Comparison of ENCODE assay signal across 1 cellular context in genomic region chr5:111345731-111346130, GRCh38.
TF ChIP-seq lines count a peak whose summit lies in the region.

No MANE protein-coding gene starts in this region.

TF ChIP-seq in WTC11, 78 proteins besides CTCF, POLR2A, EP300 and RAD21 (continued from another document):
- no peak for TF ChIP-seq TP53 (CRISPR knock-in tag; IDR thresholded peaks at IDR 0.05)
- TF ChIP-seq, protein P1, sequence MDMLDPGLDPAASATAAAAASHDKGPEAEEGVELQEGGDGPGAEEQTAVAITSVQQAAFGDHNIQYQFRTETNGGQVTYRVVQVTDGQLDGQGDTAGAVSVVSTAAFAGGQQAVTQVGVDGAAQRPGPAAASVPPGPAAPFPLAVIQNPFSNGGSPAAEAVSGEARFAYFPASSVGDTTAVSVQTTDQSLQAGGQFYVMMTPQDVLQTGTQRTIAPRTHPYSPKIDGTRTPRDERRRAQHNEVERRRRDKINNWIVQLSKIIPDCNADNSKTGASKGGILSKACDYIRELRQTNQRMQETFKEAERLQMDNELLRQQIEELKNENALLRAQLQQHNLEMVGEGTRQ (CRISPR knock-in tag; IDR thresholded peaks at IDR 0.05): no peak
- no peak for TF ChIP-seq ZSCAN18 (CRISPR knock-in tag; IDR thresholded peaks at IDR 0.05)
- no peak for TF ChIP-seq ZNF671 (CRISPR knock-in tag; IDR thresholded peaks at IDR 0.05)
- TF ChIP-seq, protein P2, sequence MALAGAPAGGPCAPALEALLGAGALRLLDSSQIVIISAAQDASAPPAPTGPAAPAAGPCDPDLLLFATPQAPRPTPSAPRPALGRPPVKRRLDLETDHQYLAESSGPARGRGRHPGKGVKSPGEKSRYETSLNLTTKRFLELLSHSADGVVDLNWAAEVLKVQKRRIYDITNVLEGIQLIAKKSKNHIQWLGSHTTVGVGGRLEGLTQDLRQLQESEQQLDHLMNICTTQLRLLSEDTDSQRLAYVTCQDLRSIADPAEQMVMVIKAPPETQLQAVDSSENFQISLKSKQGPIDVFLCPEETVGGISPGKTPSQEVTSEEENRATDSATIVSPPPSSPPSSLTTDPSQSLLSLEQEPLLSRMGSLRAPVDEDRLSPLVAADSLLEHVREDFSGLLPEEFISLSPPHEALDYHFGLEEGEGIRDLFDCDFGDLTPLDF (CRISPR knock-in tag; IDR thresholded peaks at IDR 0.05): no peak
- no peak for TF ChIP-seq JUN (CRISPR knock-in tag; IDR thresholded peaks at IDR 0.05)
- TF ChIP-seq FOXP1 (CRISPR knock-in tag; IDR thresholded peaks at IDR 0.05; ENCODE audit: borderline replicate concordance): no peak
- no peak for TF ChIP-seq PRRX2 (CRISPR knock-in tag; IDR thresholded peaks at IDR 0.05)
- no peak for TF ChIP-seq ZMAT4 (CRISPR knock-in tag; IDR thresholded peaks at IDR 0.05)
- TF ChIP-seq ZNF219 (CRISPR knock-in tag; IDR thresholded peaks at IDR 0.05; ENCODE audit: borderline replicate concordance): no peak
